17 cellular contexts compared by ENCODE assay signal in genomic region chr10:22945934-22946673, GRCh38. TPM values are rescaled to one million over a fixed set of nuclear protein-coding genes. Genes with fewer than 3 reads are reported as not detected.
DNase-seq lines count a peak whose midpoint lies in the region; ATAC-seq, FAIRE-seq and TF ChIP-seq lines count a peak whose summit lies in the region.
"Had no signal": no experiment of that assay in that cellular context is flagged by ENCODE, and none has a peak within 500 bp of the region (broad histone marks: within the 10 kb centered on the region; RNA-seq: fewer than 3 reads in every experiment).

No MANE protein-coding gene starts in this region.

- H3K27ac ChIP-seq in left lung: no peak overlapping the region
- H3K27ac ChIP-seq: neutrophil had no signal

- DNase-seq in GM06990 (ENCODE audit: extremely low read depth, insufficient read length) (peak; percentile 7), T-helper 9 cell (no peak), left lung (no peak), HTR-8/SVneo (ENCODE audit: insufficient read length, low spot score) (no peak), DMS53 (lab: John Stamatoyannopoulos, UW) (no peak)
- DNase-seq: activated CD8-positive, alpha-beta T cell treated with anti-CD3 and anti-CD28 coated beads, Interleukin-2, amount 10 ng/mL, durations not matched to agents 7 days and 5 days; activated effector memory CD4-positive, alpha-beta T cell treated with anti-CD3 and anti-CD28 coated beads, Interleukin-2, amount 50 U/mL, for 16 hours; Kasumi-1; NCI-H526; stimulated activated CD4-positive, alpha-beta T cell treated with anti-CD3 and anti-CD28 coated beads, Interleukin-4, amount 100 ng/mL, for 1 hour had no signal

- no peak overlapping the region for H3K4me3 ChIP-seq in GM06990 (replicated peaks; ENCODE audit: low read depth, low read length)
- no peak overlapping the region for H3K4me3 ChIP-seq in left lung

- H3K27me3 ChIP-seq in GM06990 (replicated peaks; ENCODE audit: control insufficient read depth, insufficient read depth, low read length) (no peaks in the 10 kb centered on the region), left lung (no peaks in the 10 kb centered on the region)
- H3K27me3 ChIP-seq: neutrophil had no signal

- no peak for TF ChIP-seq CTCF in GM06990 (IDR thresholded peaks at IDR 0.05; ENCODE audit: insufficient read depth, low read length, poor library complexity, severe bottlenecking)
- TF ChIP-seq CTCF in left lung (IDR thresholded peaks at IDR 0.05): no peak

- H3K36me3 ChIP-seq in GM06990 (ENCODE audit: control insufficient read depth, insufficient read depth, low read length) (no peaks in the 10 kb centered on the region), left lung (no peaks in the 10 kb centered on the region)
- H3K36me3 ChIP-seq: neutrophil had no signal

- intact Hi-C loops in left lung (cut with DNase I): no loop called here

- FAIRE-seq in HTR-8/SVneo (lab: Jason Lieb, UNC): no peak
- FAIRE-seq: G401.6 had no signal

- peaks cover 0 to 24% of the 10 kb centered on the region in 2 donors for H3K9me3 ChIP-seq in left lung
- H3K9me3 ChIP-seq: neutrophil had no signal

- H3K4me1 ChIP-seq in left lung: no peaks in the 10 kb centered on the region

- ATAC-seq in GM18909 (IDR thresholded peaks at IDR 0.05; ENCODE audit: poor library complexity, unreplicated experiment) (peak; percentile 83), GM21619 (IDR thresholded peaks at IDR 0.05; ENCODE audit: unreplicated experiment) (peak; percentile 87), HG03108 (IDR thresholded peaks at IDR 0.05; ENCODE audit: unreplicated experiment) (peak; percentile 79), left lung (no peak)
- ATAC-seq: activated CD8-positive, alpha-beta T cell treated with anti-CD3 and anti-CD28 coated beads, Interleukin-2, amount 10 ng/mL, durations not matched to agents 7 days and 5 days; HCT116; sciatic nerve had no signal

RNA-seq across cellular contexts. Expression of gene ARMC3, which starts 18.3 kb away (rescaled TPM):
- total RNA-seq in left lung: 1 to 10 TPM in 1 of 2 donors, not detected in 1; 5.8 TPM
- total RNA-seq: activated CD8-positive, alpha-beta T cell treated with anti-CD3 and anti-CD28 coated beads, Interleukin-2, amount 10 ng/mL, durations not matched to agents 7 days and 5 days had no signal
